Comparison of ENCODE assay signal across 17 cellular contexts in the genomic region with DNA sequence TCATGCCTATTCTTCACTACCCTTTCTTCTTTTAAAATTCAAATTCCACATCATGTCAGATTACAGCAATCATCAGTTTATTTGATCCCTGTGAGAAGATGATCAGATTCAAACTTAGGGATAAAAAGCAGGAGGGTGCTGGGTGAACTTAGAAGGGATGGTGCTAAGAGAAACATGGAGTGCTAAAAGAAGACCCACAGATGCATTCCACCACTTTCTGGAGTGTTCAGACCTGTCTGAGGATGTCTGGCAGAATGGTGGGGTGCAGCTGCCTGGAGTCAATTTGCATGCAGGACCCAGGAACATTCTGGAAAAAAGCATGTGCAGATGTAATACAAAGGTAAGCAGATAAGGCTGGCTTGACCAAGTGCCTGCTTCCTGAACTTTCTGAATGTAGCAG.
"Had no signal": no experiment of that assay in that cellular context is flagged by ENCODE, and none has a peak within 500 bp of the region (broad histone marks: within the 10 kb centered on the region; RNA-seq: fewer than 3 reads in every experiment).

No MANE protein-coding gene starts in this region.

- H3K4me3 ChIP-seq: stomach, suprapubic skin, testis, thoracic aorta, thyroid gland, tibial artery, tibial nerve, transverse colon, upper lobe of left lung, upper lobe of right lung, uterus, vagina had no signal

- H3K36me3 ChIP-seq: stomach, suprapubic skin, thoracic aorta, thyroid gland, tibial artery, tibial nerve, transverse colon, upper lobe of left lung, upper lobe of right lung, uterus, vagina had no signal

- H3K27ac ChIP-seq: stomach, suprapubic skin, testis, thoracic aorta, thyroid gland, tibial artery, tibial nerve, transverse colon, upper lobe of left lung, upper lobe of right lung, uterus, vagina had no signal

- H3K4me1 ChIP-seq: stomach, suprapubic skin, testis, thyroid gland, tibial artery, tibial nerve, transverse colon, upper lobe of left lung, upper lobe of right lung, uterus, vagina had no signal

- ATAC-seq: stimulated activated effector memory CD8-positive, alpha-beta T cell treated with anti-CD3 and anti-CD28 coated beads, Interleukin-12 subunit alpha, Interleukin-12 subunit beta, amount 100 ng/mL, for 72 hours; stimulated activated memory B cell treated with anti-CD40 and anti-IgM and Interleukin-4, amounts not matched to agents 10 μg/mL and 1 μg/mL and 100 μg/mL, for 72 hours; stimulated activated naive B cell treated with anti-CD40 and anti-IgM and Interleukin-4, amounts not matched to agents 10 μg/mL and 1 μg/mL and 100 μg/mL, for 72 hours; stimulated activated naive CD8-positive, alpha-beta T cell treated with anti-CD3 and anti-CD28 coated beads, Interleukin-15, amount 100 ng/mL, for 72 hours; stimulated activated naive CD8-positive, alpha-beta T cell treated with anti-CD3 and anti-CD28 coated beads, Interleukin-15, Interleukin-2, amounts not matched to agents 100 U/mL and 50 U/mL, for 24 hours had no signal

- H3K9me3 ChIP-seq: testis, thoracic aorta, thyroid gland, transverse colon, upper lobe of right lung, uterus, vagina had no signal
